In the genomic region with DNA sequence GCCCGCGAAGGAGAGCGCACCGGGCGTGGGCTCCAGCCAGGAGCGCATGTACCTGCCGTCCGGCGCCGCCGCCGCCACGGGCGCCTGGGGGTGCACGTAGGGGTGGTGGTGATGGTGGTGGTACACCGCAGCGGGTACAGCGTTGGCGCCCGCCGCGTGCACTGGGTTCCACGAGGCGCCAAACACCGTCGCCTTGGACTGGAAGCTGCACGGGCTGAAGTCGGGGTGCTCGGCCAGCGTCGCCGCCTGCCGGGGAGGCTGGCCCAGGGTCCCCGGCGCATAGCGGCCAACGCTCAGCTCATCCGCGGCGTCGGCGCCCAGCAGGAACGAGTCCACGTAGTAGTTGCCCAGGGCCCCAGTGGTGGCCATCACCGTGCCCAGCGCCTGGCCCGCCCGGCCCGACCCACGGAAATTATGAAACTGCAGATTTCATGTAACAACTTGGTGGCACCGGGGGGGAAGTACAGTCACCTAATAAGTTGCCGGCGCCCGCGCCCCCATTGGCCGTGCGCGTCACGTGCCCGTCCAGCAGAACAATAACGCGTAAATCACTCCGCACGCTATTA, we compare ENCODE assay signal across 8 cellular contexts. TPM values are rescaled to one million over a fixed set of nuclear protein-coding genes. Genes with fewer than 3 reads are reported as not detected.
DNase-seq lines count a peak whose midpoint lies in the region; ATAC-seq lines count a peak whose summit lies in the region.

A gene (minus strand): TSS at position 449 of the 566 bp plus-strand sequence. CDS start 80 bp downstream, at position 369.

- intact Hi-C loops in posterior vena cava (cut with DNase I) = loop anchor here (10.0 kb wide), 4 partner anchors 790 to 1310 kb away; a partner anchor contains a TSS

- H3K27ac ChIP-seq in epithelial cell of prostate = peak within 1 kb of the TSS; percentile 93

- DNase-seq in ELR (ENCODE audit: low read depth) = peak; percentile 73
- peak; percentile 83 to 87 for DNase-seq in NOMO-1 (lab: John Stamatoyannopoulos, UW; ENCODE audit: unreplicated experiment in 2 of 2)
- DNase-seq in epithelial cell of prostate (ENCODE audit: low read depth, low spot score) = peak; percentile 95
- peak; percentile 96 for DNase-seq in posterior vena cava (ENCODE audit: low spot score)
- DNase-seq in RPMI8226 = no peak
- DNase-seq in nucleus accumbens (lab: John Stamatoyannopoulos, UW) = no peak
- DNase-seq in NCI-H446 (lab: John Stamatoyannopoulos, UW) = no peak

- ATAC-seq in GM21825 (IDR thresholded peaks at IDR 0.05; ENCODE audit: unreplicated experiment) = no peak

RNA-seq across cellular contexts. Expression of the gene that starts here (rescaled TPM):
- total RNA-seq in posterior vena cava = 1 to 10 TPM; 7.4 TPM

Comparison
In these comparisons a context has a peak if more than half of its experiments do, and no peak if none do; other contexts are left out.
1. DNase-seq: peak in ELR (single experiment), NOMO-1 (2 of 2), epithelial cell of prostate (single experiment) and posterior vena cava (single experiment); none in RPMI8226 (single experiment), nucleus accumbens (0 of 56) and NCI-H446 (0 of 2).